In genomic region chr18:33826151-33826550, GRCh38 we compare ENCODE assay signal across 18 cellular contexts.
"Had no signal": no experiment of that assay in that cellular context is flagged by ENCODE, and none has a peak within 500 bp of the region (broad histone marks: within the 10 kb centered on the region; RNA-seq: fewer than 3 reads in every experiment).

No MANE protein-coding gene starts in this region.

- H3K9me3 ChIP-seq: lower lobe of right lung, transverse colon had no signal

- DNase-seq: activated CD4-positive, CD25-positive, alpha-beta regulatory T cell treated with anti-CD3 and anti-CD28 coated beads, Interleukin-2, amount 50 U/mL, for 72 hours; activated naive CD4-positive, alpha-beta T cell treated with anti-CD3 and anti-CD28 coated beads, Interleukin-2, amount 10 ng/mL, durations not matched to agents 7 days and 5 days; activated T-cell treated with anti-CD3 and anti-CD28 coated beads for 4 hours; foreskin melanocyte; head of caudate nucleus; lower lobe of right lung; nucleus accumbens; right cardiac atrium; stimulated activated CD4-positive, alpha-beta T cell treated with anti-CD3 and anti-CD28 coated beads, Interleukin-15, amount 100 ng/mL, for 24 hours; stimulated activated CD4-positive, alpha-beta T cell treated with anti-CD3 and anti-CD28 coated beads, Interleukin-4, amount 100 ng/mL, for 4 hours; stimulated activated CD8-positive, alpha-beta memory T cell treated with anti-CD3 and anti-CD28 coated beads, Interleukin-4, amount 100 ng/mL, for 48 hours; stimulated activated naive CD4-positive, alpha-beta T cell treated with Interleukin-2 at 50 U/mL for 16 hours; substantia nigra; transverse colon had no signal

- H3K27ac Mint-ChIP-seq: activated naive CD4-positive, alpha-beta T cell treated with anti-CD3 and anti-CD28 coated beads, Interleukin-2, amount 10 ng/mL, durations not matched to agents 7 days and 5 days; dendritic cell treated with granulocyte-macrophage colony-stimulating factor and Interleukin-4, amounts not matched to agents 40 ng/mL and 50 ng/mL, for 4 days; nephron had no signal

- H3K9me3 Mint-ChIP-seq: nephron had no signal

- H3K4me3 Mint-ChIP-seq: activated naive CD4-positive, alpha-beta T cell treated with anti-CD3 and anti-CD28 coated beads, Interleukin-2, amount 10 ng/mL, durations not matched to agents 7 days and 5 days; dendritic cell treated with granulocyte-macrophage colony-stimulating factor and Interleukin-4, amounts not matched to agents 40 ng/mL and 50 ng/mL, for 4 days; nephron had no signal

- H3K27me3 Mint-ChIP-seq: activated naive CD4-positive, alpha-beta T cell treated with anti-CD3 and anti-CD28 coated beads, Interleukin-2, amount 10 ng/mL, durations not matched to agents 7 days and 5 days; dendritic cell treated with granulocyte-macrophage colony-stimulating factor and Interleukin-4, amounts not matched to agents 40 ng/mL and 50 ng/mL, for 4 days had no signal

- H3K4me3 ChIP-seq: lower lobe of right lung, skin epidermis, transverse colon had no signal

- H3K27ac ChIP-seq: epithelial cell of prostate, lower lobe of right lung, skin epidermis, transverse colon had no signal

- H3K36me3 ChIP-seq: lower lobe of right lung, transverse colon had no signal

- ATAC-seq: lower lobe of right lung, right cardiac atrium had no signal

- H3K36me3 Mint-ChIP-seq: activated naive CD4-positive, alpha-beta T cell treated with anti-CD3 and anti-CD28 coated beads, Interleukin-2, amount 10 ng/mL, durations not matched to agents 7 days and 5 days had no signal

- H3K4me1 Mint-ChIP-seq: activated naive CD4-positive, alpha-beta T cell treated with anti-CD3 and anti-CD28 coated beads, Interleukin-2, amount 10 ng/mL, durations not matched to agents 7 days and 5 days; nephron had no signal

- H3K4me1 ChIP-seq: lower lobe of right lung had no signal
